Comparison of ENCODE assay signal across 25 cellular contexts in genomic region chr6:14661696-14662095, GRCh38.
DNase-seq lines count a peak whose midpoint lies in the region; ATAC-seq and TF ChIP-seq lines count a peak whose summit lies in the region.
"Had no signal": no experiment of that assay in that cellular context is flagged by ENCODE, and none has a peak within 500 bp of the region (broad histone marks: within the 10 kb centered on the region; RNA-seq: fewer than 3 reads in every experiment).

No MANE protein-coding gene starts in this region.

- CTCF ChIA-PET in activated CD8-positive, alpha-beta T cell treated with anti-CD3 and anti-CD28 coated beads for 36 hours (lab: Charles Lee): interaction anchor here (1.0 to 1.1 kb wide), 2 partner anchors 13 to 883 kb away, joined by 3 read pairs; no protein-coding TSS in a partner anchor

- H3K4me3 ChIP-seq in DND-41 (ENCODE audit: low read depth in 1 of 2, low read length in 2 of 2) (no peak overlapping the region), MM.1S (ENCODE audit: low read length) (no peak overlapping the region)
- H3K4me3 ChIP-seq: A549 had no signal

- H3K4me1 Mint-ChIP-seq in natural killer cell: peaks cover 20 to 26% of the 10 kb centered on the region in 2 donors
- peaks cover 35% of the 10 kb centered on the region for H3K4me1 Mint-ChIP-seq in activated CD8-positive, alpha-beta T cell treated with anti-CD3 and anti-CD28 coated beads for 36 hours (ENCODE audit: low read depth)

- H3K4me2 ChIP-seq in DND-41 (ENCODE audit: insufficient read depth, low read length): no peak overlapping the region
- H3K4me2 ChIP-seq in MM.1S (ENCODE audit: low read depth, low read length): peak overlapping the region; percentile 48; the same call in 1 of the 2 replicates
- H3K4me2 ChIP-seq: A549 had no signal

- H3K27me3 ChIP-seq in DND-41 (ENCODE audit: insufficient read depth, low read length, poor library complexity): no peaks in the 10 kb centered on the region
- no peaks in the 10 kb centered on the region for H3K27me3 ChIP-seq in MM.1S (replicated peaks; ENCODE audit: insufficient read depth, low read length)

- H3K27ac ChIP-seq in DND-41 (ENCODE audit: low read length): peak overlapping the region; percentile 63; the same call in 1 of the 2 replicates
- peak overlapping the region; percentile 52; the same call in 1 of the 2 replicates for H3K27ac ChIP-seq in MM.1S (ENCODE audit: low read length)
- H3K27ac ChIP-seq: A549, RWPE1 had no signal

- POLR2A ChIA-PET in activated CD8-positive, alpha-beta T cell treated with anti-CD3 and anti-CD28 coated beads for 36 hours (lab: Charles Lee): interaction anchor here (0.5 to 1.3 kb wide), 4 partner anchors 13 to 82 kb away, joined by 3 to 4 read pairs (median 3); no protein-coding TSS in a partner anchor

- intact Hi-C loops in natural killer cell (cut with micrococcal nuclease): loop anchor here (2.0 kb wide), 2 partner anchors 25 to 73 kb away; no protein-coding TSS in a partner anchor
- intact Hi-C loops in activated CD8-positive, alpha-beta T cell treated with anti-CD3 and anti-CD28 coated beads for 36 hours (cut with micrococcal nuclease): no loop called here

- TF ChIP-seq CTCF in DND-41 (IDR thresholded peaks at IDR 0.05; ENCODE audit: borderline replicate concordance, extremely low read depth, low read length, poor library complexity, severe bottlenecking) (no peak), MM.1S (IDR thresholded peaks at IDR 0.05; ENCODE audit: low read length) (no peak), natural killer cell (IDR thresholded peaks at IDR 0.05) (no peak)
- TF ChIP-seq CTCF in activated CD8-positive, alpha-beta T cell treated with anti-CD3 and anti-CD28 coated beads for 36 hours (IDR thresholded peaks at IDR 0.05): no peak

- H2AFZ ChIP-seq in DND-41 (ENCODE audit: low read depth, low read length): no peak overlapping the region
- no peak overlapping the region for H2AFZ ChIP-seq in MM.1S (ENCODE audit: low read length)

- H3K4me3 Mint-ChIP-seq in natural killer cell: no peak overlapping the region
- H3K4me3 Mint-ChIP-seq in activated CD8-positive, alpha-beta T cell treated with anti-CD3 and anti-CD28 coated beads for 36 hours: no peak overlapping the region
- H3K4me3 Mint-ChIP-seq: CD14-positive monocyte, IgD-negative memory B cell, T-cell had no signal

- no peak for ATAC-seq in DND-41 (ENCODE audit: insufficient read depth, low read depth)
- no peak for ATAC-seq in natural killer cell
- ATAC-seq in activated CD8-positive, alpha-beta T cell treated with anti-CD3 and anti-CD28 coated beads for 36 hours: no peak
- ATAC-seq: A549, Panc1 had no signal

- no peaks in the 10 kb centered on the region for H3K9me2 ChIP-seq in MM.1S (replicated peaks; ENCODE audit: insufficient read depth, low read length)

- no peaks in the 10 kb centered on the region for H3K9me3 ChIP-seq in DND-41 (ENCODE audit: insufficient read depth, low read length, severe bottlenecking)
- H3K9me3 ChIP-seq in MM.1S (replicated peaks; ENCODE audit: insufficient read depth, low read length): no peaks in the 10 kb centered on the region
- H3K9me3 ChIP-seq: A549 had no signal

- DNase-seq in DND-41 (no peak), MM.1S (no peak), left kidney (ENCODE audit: low read depth, low spot score) (peak; percentile 61), HCEC 1CT (no peak), natural killer cell (no peak)
- no peak for DNase-seq in activated naive CD4-positive, alpha-beta T cell treated with Interleukin-2 at 50 U/mL for 16 hours
- DNase-seq in activated CD8-positive, alpha-beta T cell treated with anti-CD3 and anti-CD28 coated beads for 36 hours: no peak
- DNase-seq: Calu3; DMS79 treated with DMSO at 0.1 percent for 48 hours; Karpas-422; NCI-H1105; NCI-H1436 treated with DMSO at 0.1 percent for 48 hours; NCI-H1930; NCI-H2107; NCI-H446; NCI-H524 treated with DMSO at 0.1 percent for 48 hours; NCI-H774; NK-92 treated with Interleukin-12 subunit alpha and Interleukin-12 subunit beta, amount 100 ng/mL, for 24 hours; SHP77 had no signal

- H3K36me3 ChIP-seq in DND-41 (ENCODE audit: insufficient read depth, low read length) (no peaks in the 10 kb centered on the region), MM.1S (replicated peaks; ENCODE audit: insufficient read depth, low read length) (no peaks in the 10 kb centered on the region)

- H3K9ac ChIP-seq in DND-41 (ENCODE audit: low read depth, low read length): no peak overlapping the region
- no peak overlapping the region for H3K9ac ChIP-seq in MM.1S (ENCODE audit: low read length)

- no peaks in the 10 kb centered on the region for H3K36me3 Mint-ChIP-seq in natural killer cell
- H3K36me3 Mint-ChIP-seq in activated CD8-positive, alpha-beta T cell treated with anti-CD3 and anti-CD28 coated beads for 36 hours (ENCODE audit: low read depth): no peaks in the 10 kb centered on the region
- H3K36me3 Mint-ChIP-seq: IgD-negative memory B cell, T-cell had no signal

- H3K4me1 ChIP-seq in DND-41 (ENCODE audit: insufficient read depth, low read length): peaks cover 73% of the 10 kb centered on the region
- H3K4me1 ChIP-seq in MM.1S (ENCODE audit: low read length): peaks cover 59% of the 10 kb centered on the region

- no peaks in the 10 kb centered on the region for H3K9me3 Mint-ChIP-seq in natural killer cell
- H3K9me3 Mint-ChIP-seq in activated CD8-positive, alpha-beta T cell treated with anti-CD3 and anti-CD28 coated beads for 36 hours: no peaks in the 10 kb centered on the region
- H3K9me3 Mint-ChIP-seq: IgD-negative memory B cell, T-cell had no signal

- H3F3A ChIP-seq in MM.1S (ENCODE audit: insufficient read depth, low read length): peaks cover 21% of the 10 kb centered on the region

- H4K20me1 ChIP-seq in DND-41 (ENCODE audit: insufficient read depth, low read length) (no peaks in the 10 kb centered on the region), MM.1S (ENCODE audit: insufficient read depth, low read length) (no peaks in the 10 kb centered on the region)

- H3K27me3 Mint-ChIP-seq in natural killer cell (ENCODE audit: low read depth in 2 of 2): peaks cover 14 to 19% of the 10 kb centered on the region in 2 donors
- no peaks in the 10 kb centered on the region for H3K27me3 Mint-ChIP-seq in activated CD8-positive, alpha-beta T cell treated with anti-CD3 and anti-CD28 coated beads for 36 hours
- H3K27me3 Mint-ChIP-seq: T-cell had no signal

- H3K79me2 ChIP-seq in DND-41 (ENCODE audit: insufficient read depth, low read length) (no peaks in the 10 kb centered on the region), MM.1S (ENCODE audit: low read length) (no peaks in the 10 kb centered on the region)

- H3K27ac Mint-ChIP-seq in natural killer cell: no peak overlapping the region
- no peak overlapping the region for H3K27ac Mint-ChIP-seq in activated CD8-positive, alpha-beta T cell treated with anti-CD3 and anti-CD28 coated beads for 36 hours
- H3K27ac Mint-ChIP-seq: CD14-positive monocyte, IgD-negative memory B cell, T-cell had no signal
